In genomic region chrX:2267890-2268289, GRCh38 we compare ENCODE assay signal across 21 cellular contexts.
"Had no signal": no experiment of that assay in that cellular context is flagged by ENCODE, and none has a peak within 500 bp of the region (broad histone marks: within the 10 kb centered on the region; RNA-seq: fewer than 3 reads in every experiment).

No MANE protein-coding gene starts in this region.

- ATAC-seq: lower lobe of right lung; right cardiac atrium; stimulated activated naive B cell treated with anti-CD40 and anti-IgM and Interleukin-4, amounts not matched to agents 10 μg/mL and 1 μg/mL and 100 μg/mL, for 72 hours; stimulated activated naive CD8-positive, alpha-beta T cell treated with anti-CD3 and anti-CD28 coated beads, Interleukin-15, Interleukin-2, amounts not matched to agents 100 U/mL and 50 U/mL, for 24 hours had no signal

- H3K36me3 ChIP-seq: ovary, transverse colon, vagina had no signal

- H3K4me3 ChIP-seq: hepatocyte, lower lobe of right lung, ovary, smooth muscle cell, stomach, testis, thyroid gland, transverse colon, upper lobe of left lung, vagina had no signal

- H3K9me3 ChIP-seq: lower lobe of right lung, ovary, stomach, testis, thyroid gland, transverse colon, upper lobe of left lung, vagina had no signal

- H3K27ac ChIP-seq: hepatocyte, lower lobe of right lung, ovary, stomach, testis, thyroid gland, transverse colon, upper lobe of left lung, vagina had no signal

- H2AFZ ChIP-seq: hepatocyte had no signal

- DNase-seq: islet precursor cell; lower lobe of right lung; mammary epithelial cell; mesenchymal stem cell; naive B cell; natural killer cell; nephron progenitor cell; ovary; right cardiac atrium; stimulated activated CD4-positive, alpha-beta T cell treated with anti-CD3 and anti-CD28 coated beads, Interleukin-1b, Interleukin-23, amount 100 ng/mL, for 48 hours; stimulated activated CD4-positive, alpha-beta T cell treated with anti-CD3 and anti-CD28 coated beads, Interleukin-4, amount 100 ng/mL, for 1 hour; stimulated activated naive B cell treated with anti-CD40 and anti-IgM and Interleukin-4, amounts not matched to agents 10 μg/mL and 1 μg/mL and 100 μg/mL, for 72 hours; stimulated activated naive CD8-positive, alpha-beta T cell treated with anti-CD3 and anti-CD28 coated beads, Interleukin-15, Interleukin-2, amounts not matched to agents 100 U/mL and 50 U/mL, for 24 hours; stomach; testis; thyroid gland; transverse colon; upper lobe of left lung had no signal

- H3K27me3 ChIP-seq: hepatocyte, ovary, stomach, testis, thyroid gland, transverse colon, upper lobe of left lung, vagina had no signal

- H3K4me2 ChIP-seq: hepatocyte, smooth muscle cell had no signal

- H3K4me1 ChIP-seq: lower lobe of right lung, stomach, testis, transverse colon, upper lobe of left lung had no signal

- H3K79me2 ChIP-seq: hepatocyte had no signal
